Comparison of ENCODE assay signal across 11 cellular contexts in genomic region chr6:139762587-139763031, GRCh38.
DNase-seq lines count a peak whose midpoint lies in the region; ATAC-seq and FAIRE-seq lines count a peak whose summit lies in the region.
"Had no signal": no experiment of that assay in that cellular context is flagged by ENCODE, and none has a peak within 500 bp of the region (broad histone marks: within the 10 kb centered on the region; RNA-seq: fewer than 3 reads in every experiment).

No MANE protein-coding gene starts in this region.

- no peak overlapping the region for H3K4me3 Mint-ChIP-seq in activated CD4-positive, alpha-beta T cell treated with anti-CD3 and anti-CD28 coated beads, Interleukin-2, amount 10 ng/mL, durations not matched to agents 7 days and 5 days
- H3K4me3 Mint-ChIP-seq: CD4-positive, alpha-beta memory T cell; naive thymus-derived CD8-positive, alpha-beta T cell had no signal

- no peak overlapping the region for H2BK15ac ChIP-seq in mesenchymal stem cell (ENCODE audit: low read depth, poor library complexity, severe bottlenecking)

- CTCF ChIA-PET in activated CD4-positive, alpha-beta T cell treated with anti-CD3 and anti-CD28 coated beads, Interleukin-2, amount 10 ng/mL, durations not matched to agents 7 days and 5 days (lab: Charles Lee): no interaction called here

- H4K91ac ChIP-seq in mesenchymal stem cell (ENCODE audit: low read length): no peak overlapping the region

- H2BK12ac ChIP-seq in mesenchymal stem cell (ENCODE audit: low read length in 2 of 2): peak overlapping the region in 1 of 2 experiments; percentile 56

- peak overlapping the region; percentile 75 for H3K27ac ChIP-seq in mesenchymal stem cell (ENCODE audit: low read length, poor library complexity, severe bottlenecking)

- peak; percentile 92 for FAIRE-seq in RCC 7860 (lab: Jason Lieb, UNC)

- ATAC-seq in HG02870 (IDR thresholded peaks at IDR 0.05; ENCODE audit: unreplicated experiment): peak; percentile 47
- ATAC-seq in GM19452 (IDR thresholded peaks at IDR 0.05; ENCODE audit: unreplicated experiment): no peak
- ATAC-seq: naive thymus-derived CD8-positive, alpha-beta T cell had no signal

- 45% methylated on average over 4 of the region's 4 CpGs for WGBS in mesenchymal stem cell

- H2AK5ac ChIP-seq in mesenchymal stem cell (ENCODE audit: low read length, severe bottlenecking): peak overlapping the region; percentile 58

- H3K4me1 Mint-ChIP-seq in activated CD4-positive, alpha-beta T cell treated with anti-CD3 and anti-CD28 coated beads, Interleukin-2, amount 10 ng/mL, durations not matched to agents 7 days and 5 days: peaks cover 4% of the 10 kb centered on the region

- no peaks in the 10 kb centered on the region for H3K9me3 Mint-ChIP-seq in activated CD4-positive, alpha-beta T cell treated with anti-CD3 and anti-CD28 coated beads, Interleukin-2, amount 10 ng/mL, durations not matched to agents 7 days and 5 days
- H3K9me3 Mint-ChIP-seq: CD4-positive, alpha-beta memory T cell; naive thymus-derived CD8-positive, alpha-beta T cell had no signal

- no peaks in the 10 kb centered on the region for H3K4me1 ChIP-seq in mesenchymal stem cell (ENCODE audit: control insufficient read depth, insufficient read depth, low read depth, low read length)

- no peak overlapping the region for H3K4ac ChIP-seq in mesenchymal stem cell (ENCODE audit: low read depth in 1 of 2, low read length in 2 of 2)

- no peaks in the 10 kb centered on the region for H3K9me3 ChIP-seq in mesenchymal stem cell (ENCODE audit: control insufficient read depth, low read length)

- DNase-seq in Daoy (ENCODE audit: low read depth) (peak; percentile 15), RCC 7860 (ENCODE audit: low spot score) (peak; percentile 81), mesenchymal stem cell (peak; percentile 58), retina (no peak)
- no peak for DNase-seq in activated CD8-positive, alpha-beta memory T cell treated with anti-CD3 and anti-CD28 coated beads for 24 hours
- no peak for DNase-seq in activated CD4-positive, alpha-beta T cell treated with anti-CD3 and anti-CD28 coated beads, Interleukin-2, amount 10 ng/mL, durations not matched to agents 7 days and 5 days
- DNase-seq: CD4-positive, alpha-beta memory T cell; MM.1S; naive thymus-derived CD8-positive, alpha-beta T cell had no signal

- H3K14ac ChIP-seq in mesenchymal stem cell (ENCODE audit: low read length in 2 of 2): no peak overlapping the region

- H3K27me3 ChIP-seq in mesenchymal stem cell (ENCODE audit: control insufficient read depth in 1 of 2, insufficient read depth in 1 of 2, low read length in 2 of 2): no peaks in the 10 kb centered on the region

- H3K4me2 ChIP-seq in mesenchymal stem cell (ENCODE audit: low read length, poor library complexity, severe bottlenecking): no peak overlapping the region

- peaks cover 3% of the 10 kb centered on the region for H3K27me3 Mint-ChIP-seq in activated CD4-positive, alpha-beta T cell treated with anti-CD3 and anti-CD28 coated beads, Interleukin-2, amount 10 ng/mL, durations not matched to agents 7 days and 5 days
- H3K27me3 Mint-ChIP-seq: CD4-positive, alpha-beta memory T cell; naive thymus-derived CD8-positive, alpha-beta T cell had no signal

- H2BK120ac ChIP-seq in mesenchymal stem cell (ENCODE audit: low read depth, low read length): no peak overlapping the region

- H3K36me3 Mint-ChIP-seq in activated CD4-positive, alpha-beta T cell treated with anti-CD3 and anti-CD28 coated beads, Interleukin-2, amount 10 ng/mL, durations not matched to agents 7 days and 5 days (ENCODE audit: low read depth): no peaks in the 10 kb centered on the region
- H3K36me3 Mint-ChIP-seq: CD4-positive, alpha-beta memory T cell; naive thymus-derived CD8-positive, alpha-beta T cell had no signal

- no peaks in the 10 kb centered on the region for H3K79me1 ChIP-seq in mesenchymal stem cell (replicated peaks; ENCODE audit: low read length, poor library complexity, severe bottlenecking)

- POLR2A ChIA-PET in activated CD4-positive, alpha-beta T cell treated with anti-CD3 and anti-CD28 coated beads, Interleukin-2, amount 10 ng/mL, durations not matched to agents 7 days and 5 days (lab: Charles Lee): no interaction called here

- H3K36me3 ChIP-seq in mesenchymal stem cell (ENCODE audit: control insufficient read depth in 1 of 2, insufficient read depth in 2 of 2, low read depth in 1 of 2, low read length in 2 of 2): no peaks in the 10 kb centered on the region

- no peak overlapping the region for H3K27ac Mint-ChIP-seq in activated CD4-positive, alpha-beta T cell treated with anti-CD3 and anti-CD28 coated beads, Interleukin-2, amount 10 ng/mL, durations not matched to agents 7 days and 5 days
- H3K27ac Mint-ChIP-seq: CD4-positive, alpha-beta memory T cell; naive thymus-derived CD8-positive, alpha-beta T cell had no signal

- no peak overlapping the region for H3K9ac ChIP-seq in mesenchymal stem cell (ENCODE audit: low read length)

- no peak overlapping the region for H2BK5ac ChIP-seq in mesenchymal stem cell (ENCODE audit: low read depth, low read length, poor library complexity, severe bottlenecking)

- no peak overlapping the region for H3K23ac ChIP-seq in mesenchymal stem cell (ENCODE audit: low read length in 2 of 2)

- H4K8ac ChIP-seq in mesenchymal stem cell (ENCODE audit: low read length): no peak overlapping the region

- H3K4me3 ChIP-seq in mesenchymal stem cell (ENCODE audit: insufficient read depth in 1 of 2, low read depth in 1 of 2, low read length in 2 of 2): no peak overlapping the region

- no peak overlapping the region for H2AFZ ChIP-seq in mesenchymal stem cell (ENCODE audit: low read depth, low read length)

- H3K18ac ChIP-seq in mesenchymal stem cell (ENCODE audit: low read depth in 1 of 2, low read length in 2 of 2): peak overlapping the region in 1 of 2 experiments; percentile 71

Comparison
In these comparisons a context has a peak if more than half of its experiments do, and no peak if none do; other contexts are left out.
1. DNase-seq: peak in Daoy (single experiment), RCC 7860 (single experiment) and mesenchymal stem cell (single experiment); none in retina (single experiment), activated CD8-positive, alpha-beta memory T cell treated with anti-CD3 and anti-CD28 coated beads for 24 hours (single experiment) and activated CD4-positive, alpha-beta T cell treated with anti-CD3 and anti-CD28 coated beads, Interleukin-2, amount 10 ng/mL, durations not matched to agents 7 days and 5 days (single experiment).